1 cellular context compared by ENCODE assay signal in the genomic region with DNA sequence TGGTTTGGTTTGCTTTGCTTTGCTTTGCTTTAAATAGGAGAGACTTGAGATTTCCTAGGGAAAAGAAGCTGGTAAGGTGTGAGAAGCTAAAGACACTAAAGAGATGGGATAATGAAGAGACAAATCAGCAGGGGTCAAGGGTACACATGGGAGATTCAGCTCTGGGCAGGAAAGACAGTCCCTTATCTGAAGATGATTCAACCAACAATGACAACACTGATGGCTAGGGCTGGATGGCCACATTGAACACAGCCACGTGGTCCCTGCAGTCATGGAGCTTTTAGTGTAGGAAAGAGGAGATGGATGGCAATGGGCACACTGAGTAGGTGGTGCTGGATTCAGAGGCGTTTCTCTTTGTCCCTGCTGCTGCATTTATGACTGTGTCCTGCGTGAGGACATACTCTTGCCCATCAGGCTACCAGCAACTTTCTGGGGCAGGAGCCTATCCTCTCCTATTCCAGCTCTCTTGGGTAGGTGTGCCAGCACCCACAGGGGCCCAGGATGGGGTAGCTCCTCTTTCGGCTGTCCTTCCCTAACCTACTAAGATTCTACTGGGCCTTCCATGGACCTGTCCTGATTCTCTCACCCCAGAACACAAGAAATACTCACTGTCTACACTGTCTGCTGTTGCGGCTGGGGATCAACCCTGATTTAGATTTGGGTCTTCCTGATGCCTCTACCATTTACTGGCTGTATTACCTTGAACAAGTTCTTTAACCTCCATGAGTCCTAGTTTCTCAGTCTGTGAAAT.
TF ChIP-seq lines count a peak whose summit lies in the region.

No MANE protein-coding gene starts in this region.

TF ChIP-seq in IMR-90, 13 proteins besides CTCF, POLR2A, EP300 and RAD21:
- TF ChIP-seq NFE2L2 (IDR thresholded peaks at IDR 0.05; ENCODE audit: low read depth, low read length) = no peak
- TF ChIP-seq MAFK (IDR thresholded peaks at IDR 0.05; ENCODE audit: low read depth, low read length) = no peak
- TF ChIP-seq BHLHE40 (IDR thresholded peaks at IDR 0.05; ENCODE audit: low read depth, low read length) = no peak
- TF ChIP-seq MXI1 (IDR thresholded peaks at IDR 0.05; ENCODE audit: borderline replicate concordance, low read depth, low read length) = no peak
- TF ChIP-seq CHD1 (IDR thresholded peaks at IDR 0.05; ENCODE audit: low read depth, low read length) = no peak
- TF ChIP-seq, protein P1, sequence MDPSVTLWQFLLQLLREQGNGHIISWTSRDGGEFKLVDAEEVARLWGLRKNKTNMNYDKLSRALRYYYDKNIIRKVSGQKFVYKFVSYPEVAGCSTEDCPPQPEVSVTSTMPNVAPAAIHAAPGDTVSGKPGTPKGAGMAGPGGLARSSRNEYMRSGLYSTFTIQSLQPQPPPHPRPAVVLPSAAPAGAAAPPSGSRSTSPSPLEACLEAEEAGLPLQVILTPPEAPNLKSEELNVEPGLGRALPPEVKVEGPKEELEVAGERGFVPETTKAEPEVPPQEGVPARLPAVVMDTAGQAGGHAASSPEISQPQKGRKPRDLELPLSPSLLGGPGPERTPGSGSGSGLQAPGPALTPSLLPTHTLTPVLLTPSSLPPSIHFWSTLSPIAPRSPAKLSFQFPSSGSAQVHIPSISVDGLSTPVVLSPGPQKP (IDR thresholded peaks at IDR 0.05; ENCODE audit: borderline replicate concordance, low read depth, low read length) = no peak
- TF ChIP-seq MAZ (IDR thresholded peaks at IDR 0.05; ENCODE audit: borderline replicate concordance, low read depth, low read length) = no peak
- no peak for TF ChIP-seq RCOR1 (IDR thresholded peaks at IDR 0.05; ENCODE audit: insufficient replicate concordance, low read length)
- no peak for TF ChIP-seq SMC3 (IDR thresholded peaks at IDR 0.05; ENCODE audit: low read depth, low read length)
- no peak for TF ChIP-seq FOS (IDR thresholded peaks at IDR 0.05; ENCODE audit: low read depth, low read length)
- TF ChIP-seq CEBPB (IDR thresholded peaks at IDR 0.05; ENCODE audit: low read depth, low read length) = no peak
- no peak for TF ChIP-seq RFX5 (IDR thresholded peaks at IDR 0.05; ENCODE audit: low read depth, low read length)
- TF ChIP-seq, protein P2, sequence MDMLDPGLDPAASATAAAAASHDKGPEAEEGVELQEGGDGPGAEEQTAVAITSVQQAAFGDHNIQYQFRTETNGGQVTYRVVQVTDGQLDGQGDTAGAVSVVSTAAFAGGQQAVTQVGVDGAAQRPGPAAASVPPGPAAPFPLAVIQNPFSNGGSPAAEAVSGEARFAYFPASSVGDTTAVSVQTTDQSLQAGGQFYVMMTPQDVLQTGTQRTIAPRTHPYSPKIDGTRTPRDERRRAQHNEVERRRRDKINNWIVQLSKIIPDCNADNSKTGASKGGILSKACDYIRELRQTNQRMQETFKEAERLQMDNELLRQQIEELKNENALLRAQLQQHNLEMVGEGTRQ (IDR thresholded peaks at IDR 0.05; ENCODE audit: low read depth, low read length) = no peak
TF ChIP-seq in IMR-90: peak in this region for 0.
